In the genomic region with DNA sequence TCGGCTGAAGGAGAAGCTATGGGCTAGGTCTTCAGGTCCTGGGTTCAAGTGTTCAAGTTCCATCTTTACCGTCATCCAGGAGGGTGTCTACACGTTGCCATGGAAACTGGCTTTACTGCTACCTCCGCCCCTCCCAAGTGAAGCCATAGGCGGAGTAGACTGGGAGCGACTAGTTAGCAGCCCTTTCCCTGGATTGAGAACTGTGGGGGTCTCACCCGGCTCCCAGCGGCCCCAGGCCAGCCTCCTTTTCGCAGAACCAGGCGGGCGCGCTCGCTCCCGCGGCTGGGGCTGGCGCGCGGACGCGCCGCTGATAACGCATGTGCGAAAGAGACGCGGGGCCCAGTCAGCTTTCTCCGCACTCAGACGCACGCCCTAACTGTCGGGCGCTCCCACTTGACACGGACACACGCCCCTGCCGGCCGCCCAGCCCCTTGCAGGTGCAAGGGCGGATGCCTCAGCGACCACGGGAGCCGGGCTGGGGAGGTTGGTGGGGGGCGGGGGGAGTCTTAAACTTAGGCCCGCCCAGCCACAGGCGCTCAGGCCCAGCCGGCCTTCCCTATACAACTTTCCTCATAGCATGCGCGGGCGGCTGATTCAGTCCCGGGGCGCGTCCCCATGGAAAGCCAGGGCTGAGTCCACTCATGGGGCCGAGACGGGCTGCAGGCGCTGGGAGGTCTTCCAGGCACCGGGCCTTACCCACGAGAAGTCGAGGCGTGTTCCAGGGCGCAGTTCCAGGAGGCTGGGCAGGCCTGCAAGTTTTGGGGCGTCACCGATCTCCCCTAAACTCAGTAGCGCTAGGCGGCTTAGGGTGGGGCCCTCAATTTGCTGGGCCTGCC, we compare ENCODE assay signal across 1 cellular context.
TF ChIP-seq lines count a peak whose summit lies in the region.

No MANE protein-coding gene starts in this region.

TF ChIP-seq in WTC11, 78 proteins besides CTCF, POLR2A, EP300 and RAD21 (continued from another document):
- TF ChIP-seq ZNF121 (CRISPR knock-in tag; IDR thresholded peaks at IDR 0.05) (0 out of 2 replicates have a peak, but pooled peaks have one; percentile 17), NR1H2 (CRISPR knock-in tag; IDR thresholded peaks at IDR 0.05) (no peak), EMX1 (CRISPR knock-in tag; IDR thresholded peaks at IDR 0.05) (0 out of 2 replicates have a peak, but pooled peaks have one; percentile 32), ZNF138 (CRISPR knock-in tag; conservative IDR thresholded peaks at IDR 0.05) (peak; percentile 71; the same call in 1 of the 2 replicates), ZMAT4 (CRISPR knock-in tag; IDR thresholded peaks at IDR 0.05) (peak; percentile 66; the same call in 1 of the 2 replicates), ZBTB21 (CRISPR knock-in tag; IDR thresholded peaks at IDR 0.05; ENCODE audit: borderline replicate concordance) (no peak), ZNF671 (CRISPR knock-in tag; IDR thresholded peaks at IDR 0.05) (no peak), GABPB1 (CRISPR knock-in tag; IDR thresholded peaks at IDR 0.05) (no peak), AFF4 (CRISPR knock-in tag; IDR thresholded peaks at IDR 0.05; ENCODE audit: borderline replicate concordance) (no peak), HMGXB4 (CRISPR knock-in tag; IDR thresholded peaks at IDR 0.05) (0 out of 2 replicates have a peak, but pooled peaks have one; percentile 35), ZNF416 (CRISPR knock-in tag; IDR thresholded peaks at IDR 0.05) (peak; percentile 12; the same call in 1 of the 2 replicates), PRRX2 (CRISPR knock-in tag; IDR thresholded peaks at IDR 0.05) (no peak), ATF6 (CRISPR knock-in tag; IDR thresholded peaks at IDR 0.05) (no peak), USF2 (CRISPR knock-in tag; IDR thresholded peaks at IDR 0.05) (no peak; the same call in 1 of the 2 replicates)
- TF ChIP-seq, protein P1, sequence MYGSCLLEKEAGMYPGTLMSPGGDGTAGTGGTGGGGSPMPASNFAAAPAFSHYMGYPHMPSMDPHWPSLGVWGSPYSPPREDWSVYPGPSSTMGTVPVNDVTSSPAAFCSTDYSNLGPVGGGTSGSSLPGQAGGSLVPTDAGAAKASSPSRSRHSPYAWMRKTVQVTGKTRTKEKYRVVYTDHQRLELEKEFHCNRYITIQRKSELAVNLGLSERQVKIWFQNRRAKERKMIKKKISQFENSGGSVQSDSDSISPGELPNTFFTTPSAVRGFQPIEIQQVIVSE (CRISPR knock-in tag; IDR thresholded peaks at IDR 0.05; ENCODE audit: borderline replicate concordance) = no peak
- TF ChIP-seq, protein P2, sequence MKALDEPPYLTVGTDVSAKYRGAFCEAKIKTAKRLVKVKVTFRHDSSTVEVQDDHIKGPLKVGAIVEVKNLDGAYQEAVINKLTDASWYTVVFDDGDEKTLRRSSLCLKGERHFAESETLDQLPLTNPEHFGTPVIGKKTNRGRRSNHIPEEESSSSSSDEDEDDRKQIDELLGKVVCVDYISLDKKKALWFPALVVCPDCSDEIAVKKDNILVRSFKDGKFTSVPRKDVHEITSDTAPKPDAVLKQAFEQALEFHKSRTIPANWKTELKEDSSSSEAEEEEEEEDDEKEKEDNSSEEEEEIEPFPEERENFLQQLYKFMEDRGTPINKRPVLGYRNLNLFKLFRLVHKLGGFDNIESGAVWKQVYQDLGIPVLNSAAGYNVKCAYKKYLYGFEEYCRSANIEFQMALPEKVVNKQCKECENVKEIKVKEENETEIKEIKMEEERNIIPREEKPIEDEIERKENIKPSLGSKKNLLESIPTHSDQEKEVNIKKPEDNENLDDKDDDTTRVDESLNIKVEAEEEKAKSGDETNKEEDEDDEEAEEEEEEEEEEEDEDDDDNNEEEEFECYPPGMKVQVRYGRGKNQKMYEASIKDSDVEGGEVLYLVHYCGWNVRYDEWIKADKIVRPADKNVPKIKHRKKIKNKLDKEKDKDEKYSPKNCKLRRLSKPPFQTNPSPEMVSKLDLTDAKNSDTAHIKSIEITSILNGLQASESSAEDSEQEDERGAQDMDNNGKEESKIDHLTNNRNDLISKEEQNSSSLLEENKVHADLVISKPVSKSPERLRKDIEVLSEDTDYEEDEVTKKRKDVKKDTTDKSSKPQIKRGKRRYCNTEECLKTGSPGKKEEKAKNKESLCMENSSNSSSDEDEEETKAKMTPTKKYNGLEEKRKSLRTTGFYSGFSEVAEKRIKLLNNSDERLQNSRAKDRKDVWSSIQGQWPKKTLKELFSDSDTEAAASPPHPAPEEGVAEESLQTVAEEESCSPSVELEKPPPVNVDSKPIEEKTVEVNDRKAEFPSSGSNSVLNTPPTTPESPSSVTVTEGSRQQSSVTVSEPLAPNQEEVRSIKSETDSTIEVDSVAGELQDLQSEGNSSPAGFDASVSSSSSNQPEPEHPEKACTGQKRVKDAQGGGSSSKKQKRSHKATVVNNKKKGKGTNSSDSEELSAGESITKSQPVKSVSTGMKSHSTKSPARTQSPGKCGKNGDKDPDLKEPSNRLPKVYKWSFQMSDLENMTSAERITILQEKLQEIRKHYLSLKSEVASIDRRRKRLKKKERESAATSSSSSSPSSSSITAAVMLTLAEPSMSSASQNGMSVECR (CRISPR knock-in tag; IDR thresholded peaks at IDR 0.05; ENCODE audit: borderline replicate concordance) = peak; percentile 17; the same call in 1 of the 2 replicates
